Comparison of ENCODE assay signal across 8 cellular contexts in the genomic region with DNA sequence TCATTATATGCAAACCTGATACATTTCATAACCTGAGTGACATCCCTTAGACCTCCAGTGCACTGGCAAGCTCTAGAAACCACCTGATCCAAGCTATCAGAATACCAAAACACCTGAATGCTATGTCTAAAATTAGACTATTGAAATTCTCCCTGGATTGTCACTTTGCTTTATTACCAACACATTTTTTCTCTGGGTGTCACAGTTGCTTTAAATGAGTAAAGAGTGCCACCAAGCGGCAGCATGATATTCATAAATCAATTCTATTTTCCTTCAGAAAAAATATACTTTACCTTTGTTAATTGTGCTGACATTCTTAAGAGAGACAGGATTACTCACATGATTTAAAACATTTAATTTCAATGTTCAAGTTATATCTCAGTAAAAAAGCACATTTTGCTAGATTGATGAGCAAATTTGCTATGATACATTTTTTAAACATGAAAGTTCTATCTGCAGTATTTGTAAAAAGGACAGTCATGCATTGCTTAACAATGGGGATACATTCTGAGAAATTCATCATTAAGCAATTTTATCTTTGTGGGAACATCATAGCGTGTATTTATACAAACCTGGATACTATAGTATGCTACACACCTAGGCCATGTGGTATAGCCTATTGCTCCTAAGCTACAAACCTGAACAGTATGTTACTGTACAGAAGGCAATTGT.
DNase-seq lines count a peak whose midpoint lies in the region; ATAC-seq, FAIRE-seq and TF ChIP-seq lines count a peak whose summit lies in the region.

No MANE protein-coding gene starts in this region.

- DNase-seq in cardiac muscle cell (ENCODE audit: low read depth in 1 of 2, low spot score in 1 of 2) (peak; percentile 63 to 69), right atrium auricular region (ENCODE audit: low spot score) (no peak), HT-29 (ENCODE audit: low spot score) (peak; percentile 79), RCC 7860 (ENCODE audit: low spot score) (peak; percentile 46), astrocyte of the hippocampus (ENCODE audit: low read depth, low spot score) (peak; percentile 64), keratinocyte (ENCODE audit: low read depth, low spot score) (no peak)
- peak; percentile 10 for DNase-seq in stimulated activated CD8-positive, alpha-beta memory T cell treated with anti-CD3 and anti-CD28 coated beads, Interleukin-15, amount 100 ng/mL, for 1 hour (ENCODE audit: low read depth)

- H3K4me3 ChIP-seq in cardiac muscle cell (no peak overlapping the region), right atrium auricular region (no peak overlapping the region), keratinocyte (ENCODE audit: control insufficient read depth in 2 of 3, extremely low read depth in 1 of 3, insufficient read depth in 2 of 3, low read depth in 1 of 3, low read length in 3 of 3) (no peak overlapping the region)

- H3K9me3 ChIP-seq in cardiac muscle cell (ENCODE audit: low read depth) (no peaks in the 10 kb centered on the region), right atrium auricular region (no peaks in the 10 kb centered on the region), keratinocyte (ENCODE audit: control insufficient read depth, low read depth, low read length) (no peaks in the 10 kb centered on the region)

- no peaks in the 10 kb centered on the region for H3K36me3 ChIP-seq in cardiac muscle cell
- no peaks in the 10 kb centered on the region for H3K36me3 ChIP-seq in right atrium auricular region
- H3K36me3 ChIP-seq in keratinocyte (ENCODE audit: control insufficient read depth in 2 of 2, extremely low read depth in 1 of 2, insufficient read depth in 2 of 2, low read length in 2 of 2): no peaks in the 10 kb centered on the region

- no peak for ATAC-seq in HG03520 (IDR thresholded peaks at IDR 0.05; ENCODE audit: unreplicated experiment)

- H4K20me1 ChIP-seq in keratinocyte (ENCODE audit: control insufficient read depth, extremely low read depth, insufficient read depth, low read length): no peaks in the 10 kb centered on the region

- H3K27ac ChIP-seq in cardiac muscle cell: no peak overlapping the region
- H3K27ac ChIP-seq in right atrium auricular region: no peak overlapping the region
- peak overlapping the region; percentile 65 for H3K27ac ChIP-seq in keratinocyte (ENCODE audit: control insufficient read depth, insufficient read depth, low read length)

- H3K9ac ChIP-seq in keratinocyte (ENCODE audit: control insufficient read depth, extremely low read depth, insufficient read depth, low read length): peak overlapping the region; percentile 23

- no peaks in the 10 kb centered on the region for H3K79me2 ChIP-seq in keratinocyte (ENCODE audit: control insufficient read depth, insufficient read depth, low read length)

- H3K27me3 ChIP-seq in cardiac muscle cell: no peaks in the 10 kb centered on the region
- no peaks in the 10 kb centered on the region for H3K27me3 ChIP-seq in right atrium auricular region
- H3K27me3 ChIP-seq in keratinocyte (ENCODE audit: control insufficient read depth, extremely low read depth, insufficient read depth, low read length): no peaks in the 10 kb centered on the region

- peaks cover 16% of the 10 kb centered on the region for H3K4me1 ChIP-seq in cardiac muscle cell (ENCODE audit: low read depth)
- H3K4me1 ChIP-seq in right atrium auricular region: no peaks in the 10 kb centered on the region
- peaks cover 42% of the 10 kb centered on the region for H3K4me1 ChIP-seq in keratinocyte (ENCODE audit: control insufficient read depth, extremely low read depth, insufficient read depth, low read length)

- TF ChIP-seq CTCF in cardiac muscle cell (IDR thresholded peaks at IDR 0.05; ENCODE audit: low read depth, low read length): peak; percentile 52
- peak in 1 of 2 donors; percentile 59 for TF ChIP-seq CTCF in right atrium auricular region (IDR thresholded peaks at IDR 0.05)
- peak in 2 of 3 experiments; percentile 30 to 52 for TF ChIP-seq CTCF in keratinocyte (optimal IDR thresholded peaks at IDR 0.05 in 1 of 3, IDR thresholded peaks at IDR 0.05 in 1 of 3, conservative IDR thresholded peaks at IDR 0.05 in 1 of 3; ENCODE audit: extremely low read depth in 1 of 3, insufficient read depth in 2 of 3, low read length in 3 of 3)

- H2AFZ ChIP-seq in keratinocyte (ENCODE audit: control insufficient read depth, low read length): peak overlapping the region; percentile 60

- no peaks in the 10 kb centered on the region for H3K9me1 ChIP-seq in keratinocyte (ENCODE audit: control insufficient read depth, extremely low read depth, insufficient read depth, low read length)

- dilution Hi-C loops in keratinocyte (cut with MboI; ENCODE audit: extremely low pct_ligation_motif_present, low sequenced_read_pairs): no loop called here

- peak overlapping the region; percentile 80 for H3K4me2 ChIP-seq in keratinocyte (ENCODE audit: control insufficient read depth, extremely low read depth, insufficient read depth, low read depth, low read length)

- FAIRE-seq in RCC 7860 (lab: Jason Lieb, UNC) (peak; percentile 83), keratinocyte (lab: Jason Lieb, UNC) (peak; percentile 26)

Comparison
In these comparisons a context has a peak if more than half of its experiments do, and no peak if none do; other contexts are left out.
1. DNase-seq: peak in cardiac muscle cell (2 of 2), HT-29 (single experiment), RCC 7860 (single experiment), astrocyte of the hippocampus (single experiment) and stimulated activated CD8-positive, alpha-beta memory T cell treated with anti-CD3 and anti-CD28 coated beads, Interleukin-15, amount 100 ng/mL, for 1 hour (single experiment); none in right atrium auricular region (single experiment) and keratinocyte (single experiment).